In genomic region chr10:104243009-104243408, GRCh38 we compare ENCODE assay signal across 2 cellular contexts. TPM values are rescaled to one million over a fixed set of nuclear protein-coding genes. Genes with fewer than 3 reads are reported as not detected.
"Had no signal": no experiment of that assay in that cellular context is flagged by ENCODE, and none has a peak within 500 bp of the region (broad histone marks: within the 10 kb centered on the region; RNA-seq: fewer than 3 reads in every experiment).

No MANE protein-coding gene starts in this region.

RNA-seq across cellular contexts. Expression of gene CFAP43, which starts 10.8 kb away (rescaled TPM):
- total RNA-seq: fibroblast of villous mesenchyme, osteocyte had no signal
